In genomic region chr6:79630400-79630882, GRCh38 we compare ENCODE assay signal across 9 cellular contexts. TPM values are rescaled to one million over a fixed set of nuclear protein-coding genes. Genes with fewer than 3 reads are reported as not detected.
DNase-seq lines count a peak whose midpoint lies in the region; ATAC-seq and TF ChIP-seq lines count a peak whose summit lies in the region.
"Had no signal": no experiment of that assay in that cellular context is flagged by ENCODE, and none has a peak within 500 bp of the region (broad histone marks: within the 10 kb centered on the region; RNA-seq: fewer than 3 reads in every experiment).

No MANE protein-coding gene starts in this region.

- peak overlapping the region; percentile 84 to 93 for H3K4me3 ChIP-seq in ascending aorta
- H3K4me3 ChIP-seq in left lung, result peak overlapping the region; percentile 56 to 59
- peak overlapping the region; percentile 73 for H3K4me3 ChIP-seq in suprapubic skin
- H3K4me3 ChIP-seq in Karpas-422 (ENCODE audit: low read length), result no peak overlapping the region
- H3K4me3 ChIP-seq: BLaER1 treated with 17β-estradiol and CSF1 and Interleukin-3, amounts not matched to agents 10 nM and 100 nM had no signal

- peaks cover 9% of the 10 kb centered on the region for H3K4me1 Mint-ChIP-seq in activated CD4-positive, alpha-beta T cell treated with anti-CD3 and anti-CD28 coated beads for 36 hours

- H3K27ac ChIP-seq in ascending aorta, result no peak overlapping the region
- H3K27ac ChIP-seq in left lung, result no peak overlapping the region
- H3K27ac ChIP-seq in suprapubic skin, result peak overlapping the region; percentile 74
- no peak overlapping the region for H3K27ac ChIP-seq in Karpas-422 (ENCODE audit: low read length)
- H3K27ac ChIP-seq: BLaER1 treated with 17β-estradiol and CSF1 and Interleukin-3, amounts not matched to agents 10 nM and 100 nM had no signal

- intact Hi-C loops in activated CD4-positive, alpha-beta T cell treated with anti-CD3 and anti-CD28 coated beads for 36 hours (cut with DNase I, micrococcal nuclease), result no loop called here
- intact Hi-C loops in ascending aorta (cut with DNase I), result no loop called here
- intact Hi-C loops in left lung (cut with DNase I), result no loop called here

- H3K27ac Mint-ChIP-seq in activated CD4-positive, alpha-beta T cell treated with anti-CD3 and anti-CD28 coated beads for 36 hours, result no peak overlapping the region

- no peak for TF ChIP-seq EP300 in suprapubic skin (IDR thresholded peaks at IDR 0.05)

- no peak for TF ChIP-seq POLR2A in suprapubic skin (IDR thresholded peaks at IDR 0.05)

- H3K27me3 Mint-ChIP-seq in activated CD4-positive, alpha-beta T cell treated with anti-CD3 and anti-CD28 coated beads for 36 hours, result peaks cover 37% of the 10 kb centered on the region

- no peak for TF ChIP-seq CTCF in ascending aorta (IDR thresholded peaks at IDR 0.05)
- TF ChIP-seq CTCF in left lung (IDR thresholded peaks at IDR 0.05), result no peak
- no peak for TF ChIP-seq CTCF in suprapubic skin (IDR thresholded peaks at IDR 0.05)

- peak overlapping the region; percentile 75 for H3K4me3 Mint-ChIP-seq in activated CD4-positive, alpha-beta T cell treated with anti-CD3 and anti-CD28 coated beads for 36 hours

- POLR2A ChIA-PET in activated CD4-positive, alpha-beta T cell treated with anti-CD3 and anti-CD28 coated beads for 36 hours (lab: Charles Lee), result no interaction called here

- H3K79me2 ChIP-seq in Karpas-422 (ENCODE audit: low read length), result no peaks in the 10 kb centered on the region

- H3K9me3 ChIP-seq in ascending aorta (no peaks in the 10 kb centered on the region), left lung (no peaks in the 10 kb centered on the region), suprapubic skin (no peaks in the 10 kb centered on the region), Karpas-422 (ENCODE audit: low read length) (no peaks in the 10 kb centered on the region)

- no peak overlapping the region for H3K4me2 ChIP-seq in Karpas-422 (ENCODE audit: low read depth, low read length, poor library complexity, severe bottlenecking)
- H3K4me2 ChIP-seq: BLaER1 treated with 17β-estradiol and CSF1 and Interleukin-3, amounts not matched to agents 10 nM and 100 nM had no signal

- no peaks in the 10 kb centered on the region for H3K36me3 ChIP-seq in ascending aorta
- no peaks in the 10 kb centered on the region for H3K36me3 ChIP-seq in left lung
- H3K36me3 ChIP-seq in suprapubic skin, result no peaks in the 10 kb centered on the region
- no peaks in the 10 kb centered on the region for H3K36me3 ChIP-seq in Karpas-422 (ENCODE audit: insufficient read depth, low read length)
- H3K36me3 ChIP-seq: BLaER1 treated with 17β-estradiol and CSF1 and Interleukin-3, amounts not matched to agents 10 nM and 100 nM had no signal

- peak; percentile 30 for ATAC-seq in activated CD4-positive, alpha-beta T cell treated with anti-CD3 and anti-CD28 coated beads for 36 hours
- ATAC-seq in left lung, result peak; percentile 3

- no peak overlapping the region for H2AFZ ChIP-seq in Karpas-422 (ENCODE audit: low read length)

- H3K27me3 ChIP-seq in ascending aorta (no peaks in the 10 kb centered on the region), left lung (peaks cover 0 to 31% of the 10 kb centered on the region in 2 donors), suprapubic skin (no peaks in the 10 kb centered on the region), Karpas-422 (ENCODE audit: low read length) (no peaks in the 10 kb centered on the region)
- H3K27me3 ChIP-seq: BLaER1 treated with 17β-estradiol and CSF1 and Interleukin-3, amounts not matched to agents 10 nM and 100 nM had no signal

- H4K20me1 ChIP-seq in Karpas-422 (ENCODE audit: insufficient read depth, low read depth, low read length), result no peaks in the 10 kb centered on the region
- H4K20me1 ChIP-seq: BLaER1 treated with 17β-estradiol and CSF1 and Interleukin-3, amounts not matched to agents 10 nM and 100 nM had no signal

- no peak for DNase-seq in activated CD4-positive, alpha-beta T cell treated with anti-CD3 and anti-CD28 coated beads for 36 hours
- DNase-seq in activated CD4-positive, alpha-beta T cell treated with anti-CD3 and anti-CD28 coated beads, Interleukin-2, amount 50 U/mL, for 1 hour, result no peak
- DNase-seq in ascending aorta (ENCODE audit: low spot score in 2 of 2) (no peak), left lung (no peak), suprapubic skin (ENCODE audit: low spot score in 2 of 2) (no peak), DMS 273 (lab: John Stamatoyannopoulos, UW; ENCODE audit: unreplicated experiment) (no peak), iPS-NIHi7 (ENCODE audit: extremely low spot score) (no peak), Karpas-422 (no peak)

- H3K9ac ChIP-seq in Karpas-422 (ENCODE audit: low read length), result no peak overlapping the region
- H3K9ac ChIP-seq: BLaER1 treated with 17β-estradiol and CSF1 and Interleukin-3, amounts not matched to agents 10 nM and 100 nM had no signal

- CTCF ChIA-PET in activated CD4-positive, alpha-beta T cell treated with anti-CD3 and anti-CD28 coated beads for 36 hours (lab: Charles Lee), result interaction anchor here (0.6 to 1.1 kb wide), 3 partner anchors 26 to 719 kb away, joined by 3 read pairs; no protein-coding TSS in a partner anchor

- WGBS in suprapubic skin, result 47% methylated on average over 8 of the region's 8 CpGs

- H3K36me3 Mint-ChIP-seq in activated CD4-positive, alpha-beta T cell treated with anti-CD3 and anti-CD28 coated beads for 36 hours (ENCODE audit: low read depth), result no peaks in the 10 kb centered on the region

- H3K9me3 Mint-ChIP-seq in activated CD4-positive, alpha-beta T cell treated with anti-CD3 and anti-CD28 coated beads for 36 hours (ENCODE audit: low read depth), result no peaks in the 10 kb centered on the region

- H3K9me2 ChIP-seq in Karpas-422 (replicated peaks; ENCODE audit: insufficient read depth, low read length), result no peaks in the 10 kb centered on the region

- H3K4me1 ChIP-seq in ascending aorta, result peaks cover 0 to 10% of the 10 kb centered on the region in 2 donors
- peaks cover 0 to 13% of the 10 kb centered on the region in 2 donors for H3K4me1 ChIP-seq in left lung
- peaks cover 9% of the 10 kb centered on the region for H3K4me1 ChIP-seq in suprapubic skin
- H3K4me1 ChIP-seq in Karpas-422 (ENCODE audit: low read length), result no peaks in the 10 kb centered on the region
- H3K4me1 ChIP-seq: BLaER1 treated with 17β-estradiol and CSF1 and Interleukin-3, amounts not matched to agents 10 nM and 100 nM had no signal

RNA-seq across cellular contexts. Expression of gene SH3BGRL2, which starts 0.7 kb away (rescaled TPM):
- under 1 TPM; 0.40 to 0.43 TPM for total RNA-seq in activated CD4-positive, alpha-beta T cell treated with anti-CD3 and anti-CD28 coated beads for 36 hours
- 73.0 TPM for total RNA-seq in ascending aorta
- 10 to 100 TPM; 22.0 to 22.4 TPM for total RNA-seq in left lung
- total RNA-seq in suprapubic skin, result 10 to 100 TPM; 30.5 to 67.1 (median 56.7) TPM
- not detected in 2 replicates for total RNA-seq in Karpas-422 (2014; rRNA removed; shearing (Covaris generic); ENCODE audit: low replicate concordance)

Comparison
In these comparisons a context has a peak if more than half of its experiments do, and no peak if none do; other contexts are left out.
1. RNA of gene SH3BGRL2, which starts 0.7 kb away (total RNA-seq): 73.0 TPM in ascending aorta (single experiment), 30.5 to 67.1 TPM in suprapubic skin and 22.0 to 22.4 TPM in left lung; 0.40 to 0.43 TPM in activated CD4-positive, alpha-beta T cell treated with anti-CD3 and anti-CD28 coated beads for 36 hours and not detected in Karpas-422; every median in the first group is over 10 times any median in the second.